In genomic region chr3:132788299-132788698, GRCh38 we compare ENCODE assay signal across 10 cellular contexts.
DNase-seq lines count a peak whose midpoint lies in the region; FAIRE-seq and TF ChIP-seq lines count a peak whose summit lies in the region.
"Had no signal": no experiment of that assay in that cellular context is flagged by ENCODE, and none has a peak within 500 bp of the region (broad histone marks: within the 10 kb centered on the region; RNA-seq: fewer than 3 reads in every experiment).

No MANE protein-coding gene starts in this region.

- H3K9me3 ChIP-seq in MG63 (no peaks in the 10 kb centered on the region), astrocyte (ENCODE audit: insufficient read depth, low read depth, low read length) (no peaks in the 10 kb centered on the region), right atrium auricular region (no peaks in the 10 kb centered on the region)

- TF ChIP-seq CTCF in astrocyte (IDR thresholded peaks at IDR 0.05; ENCODE audit: insufficient read depth, low read depth, low read length) (no peak), right atrium auricular region (IDR thresholded peaks at IDR 0.05) (no peak)

- H3K36me3 Mint-ChIP-seq in astrocyte (ENCODE audit: low read depth, unreplicated experiment) = no peaks in the 10 kb centered on the region

- peaks cover 6% of the 10 kb centered on the region for H3K9me3 Mint-ChIP-seq in astrocyte (ENCODE audit: unreplicated experiment)
- H3K9me3 Mint-ChIP-seq: dendritic cell treated with granulocyte-macrophage colony-stimulating factor and Interleukin-4, amounts not matched to agents 40 ng/mL and 50 ng/mL, for 4 days had no signal

- DNase-seq in MG63 (peak; percentile 62), astrocyte (ENCODE audit: low read depth) (peak; percentile 71), right atrium auricular region (ENCODE audit: low spot score) (no peak), KG1 (lab: John Stamatoyannopoulos, UW) (no peak), NCI-H524 (lab: John Stamatoyannopoulos, UW) (no peak), GM12891 (ENCODE audit: insufficient read length, low spot score) (no peak)
- DNase-seq in stimulated activated CD4-positive, alpha-beta T cell treated with anti-CD3 and anti-CD28 coated beads, Interleukin-1b, Interleukin-23, amount 100 ng/mL, for 48 hours = no peak
- DNase-seq: retina had no signal

- no peak overlapping the region for H3K9ac ChIP-seq in astrocyte (ENCODE audit: low read length)

- H3K4me3 ChIP-seq in MG63 = no peak overlapping the region
- H3K4me3 ChIP-seq in astrocyte (ENCODE audit: insufficient read depth, low read depth, low read length) = no peak overlapping the region
- H3K4me3 ChIP-seq in right atrium auricular region = no peak overlapping the region

- TF ChIP-seq POLR2A in GM12891 (IDR thresholded peaks at IDR 0.05; ENCODE audit: low read depth, low read length) = no peak

- H3K4me1 Mint-ChIP-seq in astrocyte (ENCODE audit: low read depth, unreplicated experiment) = peaks cover 24% of the 10 kb centered on the region

- H3K27ac Mint-ChIP-seq in astrocyte (ENCODE audit: unreplicated experiment) = peak overlapping the region; percentile 98
- H3K27ac Mint-ChIP-seq: dendritic cell treated with granulocyte-macrophage colony-stimulating factor and Interleukin-4, amounts not matched to agents 40 ng/mL and 50 ng/mL, for 4 days had no signal

- H4K20me1 ChIP-seq in astrocyte (ENCODE audit: insufficient read depth, low read length) = no peaks in the 10 kb centered on the region

- H3K27me3 ChIP-seq in MG63 (no peaks in the 10 kb centered on the region), astrocyte (ENCODE audit: insufficient read depth, low read length) (peaks cover 2% of the 10 kb centered on the region), right atrium auricular region (no peaks in the 10 kb centered on the region)

- no peaks in the 10 kb centered on the region for H3K79me2 ChIP-seq in astrocyte (ENCODE audit: insufficient read depth, low read length)

- no peak overlapping the region for H3K27ac ChIP-seq in astrocyte (ENCODE audit: low read depth, low read length)
- peak overlapping the region; percentile 56 to 71 for H3K27ac ChIP-seq in right atrium auricular region
- H3K27ac ChIP-seq in temporal lobe (ENCODE audit: low read depth, low read length) = peak overlapping the region; percentile 30

- peaks cover 2% of the 10 kb centered on the region for H3K27me3 Mint-ChIP-seq in astrocyte (ENCODE audit: low read depth, unreplicated experiment)
- H3K27me3 Mint-ChIP-seq: dendritic cell treated with granulocyte-macrophage colony-stimulating factor and Interleukin-4, amounts not matched to agents 40 ng/mL and 50 ng/mL, for 4 days had no signal

- FAIRE-seq in astrocyte (lab: Jason Lieb, UNC) = no peak
- no peak for FAIRE-seq in GM12891 (lab: Jason Lieb, UNC)

- no peak overlapping the region for H2AFZ ChIP-seq in astrocyte (ENCODE audit: low read depth, low read length)

- no peak overlapping the region for H3K4me3 Mint-ChIP-seq in astrocyte (ENCODE audit: unreplicated experiment)
- H3K4me3 Mint-ChIP-seq: dendritic cell treated with granulocyte-macrophage colony-stimulating factor and Interleukin-4, amounts not matched to agents 40 ng/mL and 50 ng/mL, for 4 days had no signal

- H3K4me1 ChIP-seq in astrocyte (ENCODE audit: insufficient read depth, low read length) = peaks cover 10% of the 10 kb centered on the region
- peaks cover 0 to 59% of the 10 kb centered on the region in 2 donors for H3K4me1 ChIP-seq in right atrium auricular region

- no peak overlapping the region for H3K4me2 ChIP-seq in astrocyte (ENCODE audit: low read length)

- H3K36me3 ChIP-seq in MG63 (no peaks in the 10 kb centered on the region), astrocyte (ENCODE audit: insufficient read depth, low read length) (no peaks in the 10 kb centered on the region), right atrium auricular region (no peaks in the 10 kb centered on the region)

TF ChIP-seq in GM12891, 5 proteins besides CTCF, POLR2A, EP300 and RAD21:
- TF ChIP-seq TAF1 (IDR thresholded peaks at IDR 0.05; ENCODE audit: low read depth, low read length) (no peak), SPI1 (IDR thresholded peaks at IDR 0.05; ENCODE audit: low read depth, low read length) (no peak), POLR2AphosphoS5 (IDR thresholded peaks at IDR 0.05; ENCODE audit: low read depth, low read length) (no peak), POU2F2 (IDR thresholded peaks at IDR 0.05; ENCODE audit: low read depth, low read length) (no peak), PAX5 (IDR thresholded peaks at IDR 0.05; ENCODE audit: insufficient read depth, low read length, severe bottlenecking) (no peak)

Comparison
In these comparisons a context has a peak if more than half of its experiments do, and no peak if none do; other contexts are left out.
1. DNase-seq: peak in MG63 (single experiment) and astrocyte (single experiment); none in right atrium auricular region (single experiment), stimulated activated CD4-positive, alpha-beta T cell treated with anti-CD3 and anti-CD28 coated beads, Interleukin-1b, Interleukin-23, amount 100 ng/mL, for 48 hours (single experiment), KG1 (single experiment), NCI-H524 (0 of 2) and GM12891 (single experiment).